1 cellular context compared by ENCODE assay signal in genomic region chr11:60923800-60924109, GRCh38.
TF ChIP-seq lines count a peak whose summit lies in the region.

No MANE protein-coding gene starts in this region.

TF ChIP-seq in HepG2, 621 proteins besides CTCF, POLR2A, EP300 and RAD21:
- TF ChIP-seq AGO2 (optimal IDR thresholded peaks at IDR 0.05; ENCODE audit: low read depth, low read length) (peak; percentile 23), NCOA2 (CRISPR knock-in tag; IDR thresholded peaks at IDR 0.05) (0 out of 2 replicates have a peak, but pooled peaks have one; percentile 1), MIER3 (CRISPR knock-in tag; IDR thresholded peaks at IDR 0.05; ENCODE audit: borderline replicate concordance) (no peak), HIVEP1 (CRISPR knock-in tag; IDR thresholded peaks at IDR 0.05) (0 out of 2 replicates have a peak, but pooled peaks have one; percentile 14), ZNF720 (CRISPR knock-in tag; IDR thresholded peaks at IDR 0.05) (no peak)
TF ChIP-seq in HepG2: peak in this region for 3.
